Comparison of ENCODE assay signal across 24 cellular contexts in the genomic region with DNA sequence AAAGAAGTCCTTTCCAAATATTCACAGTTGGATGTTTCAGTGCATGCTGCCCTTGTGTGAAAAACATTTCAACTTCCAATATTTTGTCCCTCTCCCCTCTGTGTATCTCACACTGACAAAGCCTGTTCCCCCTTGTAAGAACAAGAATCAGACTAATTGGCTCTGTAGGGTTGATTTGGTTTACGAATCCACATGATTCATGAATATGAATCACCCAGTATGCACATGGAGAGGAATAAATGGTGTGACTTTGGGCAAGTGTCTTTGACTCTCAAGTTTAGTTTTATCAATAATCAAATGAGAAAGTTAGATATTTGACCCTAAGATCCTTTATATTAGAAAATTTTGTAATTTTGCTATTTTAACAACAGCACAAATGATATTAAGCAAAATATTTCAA. TPM values are rescaled to one million over a fixed set of nuclear protein-coding genes. Genes with fewer than 3 reads are reported as not detected.
DNase-seq lines count a peak whose midpoint lies in the region; ATAC-seq and TF ChIP-seq lines count a peak whose summit lies in the region.
"Had no signal": no experiment of that assay in that cellular context is flagged by ENCODE, and none has a peak within 500 bp of the region (broad histone marks: within the 10 kb centered on the region; RNA-seq: fewer than 3 reads in every experiment).

No MANE protein-coding gene starts in this region.

- no peak overlapping the region for H3K27ac Mint-ChIP-seq in HFFc6
- no peak overlapping the region for H3K27ac Mint-ChIP-seq in CD8-positive, alpha-beta T cell
- H3K27ac Mint-ChIP-seq: CD4-positive, alpha-beta memory T cell had no signal

- POLR2A ChIA-PET in CD8-positive, alpha-beta T cell (lab: Charles Lee) = no interaction called here

- H3K27me3 ChIP-seq in osteoblast (ENCODE audit: insufficient read depth, low read length) = no peaks in the 10 kb centered on the region
- no peaks in the 10 kb centered on the region for H3K27me3 ChIP-seq in CD8-positive, alpha-beta T cell (ENCODE audit: insufficient read depth, low read length)

- no peaks in the 10 kb centered on the region for H4K20me1 ChIP-seq in osteoblast (ENCODE audit: insufficient read depth, low read length)

- no peaks in the 10 kb centered on the region for H3K4me1 ChIP-seq in osteoblast (ENCODE audit: insufficient read depth, low read length)
- H3K4me1 ChIP-seq in CD8-positive, alpha-beta T cell (ENCODE audit: insufficient read depth, low read length) = no peaks in the 10 kb centered on the region

- TF ChIP-seq CTCF in HFFc6 (IDR thresholded peaks at IDR 0.05) = no peak
- no peak for TF ChIP-seq CTCF in fibroblast of mammary gland (conservative IDR thresholded peaks at IDR 0.05; ENCODE audit: control insufficient read depth, insufficient read depth, low read depth, low read length)
- TF ChIP-seq CTCF in osteoblast (IDR thresholded peaks at IDR 0.05; ENCODE audit: extremely low read depth, low read depth, low read length) = no peak
- TF ChIP-seq CTCF in CD8-positive, alpha-beta T cell (IDR thresholded peaks at IDR 0.05) = no peak
- TF ChIP-seq CTCF in coronary artery (IDR thresholded peaks at IDR 0.05) = no peak
- TF ChIP-seq CTCF in omental fat pad (IDR thresholded peaks at IDR 0.05) = no peak

- H3K4me2 ChIP-seq in osteoblast (ENCODE audit: insufficient read depth, low read length) = no peak overlapping the region
- H3K4me2 ChIP-seq: PC-9 had no signal

- H3K36me3 ChIP-seq in osteoblast (ENCODE audit: insufficient read depth, low read length) = no peaks in the 10 kb centered on the region
- no peaks in the 10 kb centered on the region for H3K36me3 ChIP-seq in CD8-positive, alpha-beta T cell (ENCODE audit: insufficient read depth, low read length)

- H3K36me3 Mint-ChIP-seq in HFFc6 (ENCODE audit: low read depth) = no peaks in the 10 kb centered on the region
- H3K36me3 Mint-ChIP-seq in CD8-positive, alpha-beta T cell = no peaks in the 10 kb centered on the region
- H3K36me3 Mint-ChIP-seq: CD4-positive, alpha-beta memory T cell had no signal

- H3K79me2 ChIP-seq in osteoblast (ENCODE audit: insufficient read depth, low read length) = no peaks in the 10 kb centered on the region

- H3K4me3 ChIP-seq in fibroblast of mammary gland (ENCODE audit: control insufficient read depth, low read depth, low read length) (no peak overlapping the region), osteoblast (ENCODE audit: insufficient read depth, low read length) (no peak overlapping the region), coronary artery (no peak overlapping the region)
- H3K4me3 ChIP-seq in CD8-positive, alpha-beta T cell (ENCODE audit: low read depth, low read length) = no peak overlapping the region
- H3K4me3 ChIP-seq: PC-9, SK-N-MC had no signal

- H3K4me3 Mint-ChIP-seq in HFFc6 = no peak overlapping the region
- H3K4me3 Mint-ChIP-seq in CD8-positive, alpha-beta T cell = no peak overlapping the region
- H3K4me3 Mint-ChIP-seq: CD4-positive, alpha-beta memory T cell had no signal

- H3K27ac ChIP-seq in osteoblast (ENCODE audit: low read depth, low read length) (no peak overlapping the region), coronary artery (no peak overlapping the region)
- no peak overlapping the region for H3K27ac ChIP-seq in CD8-positive, alpha-beta T cell (ENCODE audit: low read depth, low read length)
- H3K27ac ChIP-seq: HL-60, PC-9, SK-N-MC had no signal

- H3K27me3 Mint-ChIP-seq in HFFc6 (ENCODE audit: insufficient read depth) = peaks cover 7% of the 10 kb centered on the region
- peaks cover 4% of the 10 kb centered on the region for H3K27me3 Mint-ChIP-seq in CD8-positive, alpha-beta T cell (ENCODE audit: low read depth)
- H3K27me3 Mint-ChIP-seq: CD4-positive, alpha-beta memory T cell had no signal

- CTCF ChIA-PET in CD8-positive, alpha-beta T cell (lab: Charles Lee) = no interaction called here

- no peaks in the 10 kb centered on the region for H3K4me1 Mint-ChIP-seq in HFFc6 (ENCODE audit: low read depth)
- H3K4me1 Mint-ChIP-seq in CD8-positive, alpha-beta T cell (ENCODE audit: low read depth) = no peaks in the 10 kb centered on the region
- H3K4me1 Mint-ChIP-seq: CD4-positive, alpha-beta memory T cell had no signal

- intact Hi-C loops in CD8-positive, alpha-beta T cell (cut with DNase I, micrococcal nuclease) = no loop called here

- H3K9me3 ChIP-seq in osteoblast (ENCODE audit: low read depth, low read length) = no peaks in the 10 kb centered on the region
- no peaks in the 10 kb centered on the region for H3K9me3 ChIP-seq in CD8-positive, alpha-beta T cell (ENCODE audit: low read length)

- ATAC-seq in CD8-positive, alpha-beta T cell = no peak
- ATAC-seq in omental fat pad (ENCODE audit: low FRiP score) = no peak
- ATAC-seq: HCT116 had no signal

- H2AFZ ChIP-seq in osteoblast (ENCODE audit: low read length) = no peak overlapping the region
- H2AFZ ChIP-seq: PC-9 had no signal

- no peaks in the 10 kb centered on the region for H3K9me3 Mint-ChIP-seq in HFFc6
- peaks cover 6% of the 10 kb centered on the region for H3K9me3 Mint-ChIP-seq in CD8-positive, alpha-beta T cell

- DNase-seq in HFFc6 = peak; percentile 16
- DNase-seq in RKO (ENCODE audit: low spot score) = peak; percentile 51
- DNase-seq in fibroblast of mammary gland (ENCODE audit: low read depth) = peak; percentile 67
- DNase-seq in osteoblast (ENCODE audit: insufficient read length, low spot score, missing footprints) = peak; percentile 54
- no peak for DNase-seq in cortex of kidney (lab: John Stamatoyannopoulos, UW)
- DNase-seq in CD8-positive, alpha-beta T cell = no peak
- DNase-seq in coronary artery (ENCODE audit: low spot score) = no peak
- no peak for DNase-seq in omental fat pad (ENCODE audit: low spot score)
- DNase-seq: C1 segment of cervical spinal cord; CD4-positive, alpha-beta memory T cell; DMS79 treated with DMSO at 0.1 percent for 48 hours; GOT3; NCI-H1092 treated with DMSO at 0.1 percent for 48 hours; NCI-H1436 treated with DMSO at 0.1 percent for 48 hours; NCI-H1930; NCI-H2107; NCI-H524; NCI-H82; NK-92 treated with Interleukin-12 subunit alpha and Interleukin-12 subunit beta, amount 100 ng/mL, for 24 hours; PC-9; SHP77 treated with DMSO at 0.1 percent for 48 hours had no signal

RNA-seq across cellular contexts. Expression of a gene that starts 9.3 kb away (rescaled TPM):
- total RNA-seq in HFFc6 (2021; fragmentation: NEBNext Ultra II Directional; extraction: Animal tissue kit (Norgen Biotek cat#: 25700)) = not detected
- total RNA-seq in osteoblast (not detected in 2 replicates), omental fat pad (1 to 10 TPM in 3 of 4 donors, under 1 TPM in 1; 0.63 to 7.1 (median 2.4) TPM)
- under 1 TPM; 0.30 to 0.33 TPM for total RNA-seq in CD8-positive, alpha-beta T cell
- total RNA-seq: CD4-positive, alpha-beta memory T cell; PC-9 had no signal

Comparison
In these comparisons a context has a peak if more than half of its experiments do, and no peak if none do; other contexts are left out.
1. DNase-seq: peak in HFFc6 (single experiment), RKO (single experiment), fibroblast of mammary gland (single experiment) and osteoblast (single experiment); none in cortex of kidney (single experiment), CD8-positive, alpha-beta T cell (0 of 7), coronary artery (single experiment) and omental fat pad (single experiment).